ENCODE assay signal across 1 cellular context in the genomic region with DNA sequence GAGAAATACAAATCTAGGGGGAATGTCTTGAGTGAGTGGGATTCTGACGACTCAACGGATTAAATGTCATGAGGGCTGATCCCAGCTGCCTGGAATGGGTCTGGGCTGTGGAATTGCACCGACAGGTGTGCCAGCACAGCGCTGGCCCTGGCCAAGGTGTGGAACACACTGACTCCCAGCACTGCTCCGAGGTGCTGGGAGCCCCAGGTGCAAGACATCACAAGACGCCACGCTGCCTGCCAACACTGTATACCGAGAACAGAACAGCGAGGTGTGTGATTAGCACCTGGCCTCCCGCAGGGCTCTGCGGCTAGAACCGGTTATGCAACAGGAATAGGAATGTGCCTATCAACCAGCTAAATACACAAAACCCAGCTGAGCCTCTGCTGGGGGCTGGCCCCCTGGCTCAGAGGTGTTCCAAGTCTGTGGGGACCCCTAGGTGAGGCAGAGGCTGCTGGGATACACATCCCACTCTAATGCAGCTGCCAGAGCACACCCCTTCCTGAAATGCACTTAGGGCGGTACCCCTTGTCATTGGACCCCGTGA.
TF ChIP-seq lines count a peak whose summit lies in the region.

No MANE protein-coding gene starts in this region.

TF ChIP-seq in HepG2, 621 proteins besides CTCF, POLR2A, EP300 and RAD21 (continued from another document):
- TF ChIP-seq, protein P1, sequence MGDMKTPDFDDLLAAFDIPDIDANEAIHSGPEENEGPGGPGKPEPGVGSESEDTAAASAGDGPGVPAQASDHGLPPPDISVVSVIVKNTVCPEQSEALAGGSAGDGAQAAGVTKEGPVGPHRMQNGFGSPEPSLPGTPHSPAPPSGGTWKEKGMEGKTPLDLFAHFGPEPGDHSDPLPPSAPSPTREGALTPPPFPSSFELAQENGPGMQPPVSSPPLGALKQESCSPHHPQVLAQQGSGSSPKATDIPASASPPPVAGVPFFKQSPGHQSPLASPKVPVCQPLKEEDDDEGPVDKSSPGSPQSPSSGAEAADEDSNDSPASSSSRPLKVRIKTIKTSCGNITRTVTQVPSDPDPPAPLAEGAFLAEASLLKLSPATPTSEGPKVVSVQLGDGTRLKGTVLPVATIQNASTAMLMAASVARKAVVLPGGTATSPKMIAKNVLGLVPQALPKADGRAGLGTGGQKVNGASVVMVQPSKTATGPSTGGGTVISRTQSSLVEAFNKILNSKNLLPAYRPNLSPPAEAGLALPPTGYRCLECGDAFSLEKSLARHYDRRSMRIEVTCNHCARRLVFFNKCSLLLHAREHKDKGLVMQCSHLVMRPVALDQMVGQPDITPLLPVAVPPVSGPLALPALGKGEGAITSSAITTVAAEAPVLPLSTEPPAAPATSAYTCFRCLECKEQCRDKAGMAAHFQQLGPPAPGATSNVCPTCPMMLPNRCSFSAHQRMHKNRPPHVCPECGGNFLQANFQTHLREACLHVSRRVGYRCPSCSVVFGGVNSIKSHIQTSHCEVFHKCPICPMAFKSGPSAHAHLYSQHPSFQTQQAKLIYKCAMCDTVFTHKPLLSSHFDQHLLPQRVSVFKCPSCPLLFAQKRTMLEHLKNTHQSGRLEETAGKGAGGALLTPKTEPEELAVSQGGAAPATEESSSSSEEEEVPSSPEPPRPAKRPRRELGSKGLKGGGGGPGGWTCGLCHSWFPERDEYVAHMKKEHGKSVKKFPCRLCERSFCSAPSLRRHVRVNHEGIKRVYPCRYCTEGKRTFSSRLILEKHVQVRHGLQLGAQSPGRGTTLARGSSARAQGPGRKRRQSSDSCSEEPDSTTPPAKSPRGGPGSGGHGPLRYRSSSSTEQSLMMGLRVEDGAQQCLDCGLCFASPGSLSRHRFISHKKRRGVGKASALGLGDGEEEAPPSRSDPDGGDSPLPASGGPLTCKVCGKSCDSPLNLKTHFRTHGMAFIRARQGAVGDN (CRISPR knock-in tag; IDR thresholded peaks at IDR 0.05), result peak; percentile 65
- TF ChIP-seq ZNF432 (CRISPR knock-in tag; IDR thresholded peaks at IDR 0.05; ENCODE audit: borderline replicate concordance) (0 out of 2 replicates have a peak, but pooled peaks have one; percentile 6), XRCC5 (optimal IDR thresholded peaks at IDR 0.05; ENCODE audit: low read length) (peak; percentile 34), NR2F6 (IDR thresholded peaks at IDR 0.05) (no peak), NR2F6 (CRISPR knock-in tag; IDR thresholded peaks at IDR 0.05) (0 out of 2 replicates have a peak, but pooled peaks have one; percentile 27), CHD2 (IDR thresholded peaks at IDR 0.05; ENCODE audit: low read depth, low read length) (no peak), PHF8 (CRISPR knock-in tag; IDR thresholded peaks at IDR 0.05) (no peak), HOXD1 (CRISPR knock-in tag; IDR thresholded peaks at IDR 0.05) (peak; percentile 68; the same call in 1 of the 2 replicates), TBX3 (IDR thresholded peaks at IDR 0.05; ENCODE audit: borderline replicate concordance) (0 out of 2 replicates have a peak, but pooled peaks have one; percentile 25), KLF16 (CRISPR knock-in tag; IDR thresholded peaks at IDR 0.05) (0 out of 4 replicates have a peak, but pooled peaks of 1 of the 2 experiments have one; percentile 34), ZNF256 (CRISPR knock-in tag; conservative IDR thresholded peaks at IDR 0.05) (peak; percentile 57; the same call in 1 of the 2 replicates)
- TF ChIP-seq, protein P2, sequence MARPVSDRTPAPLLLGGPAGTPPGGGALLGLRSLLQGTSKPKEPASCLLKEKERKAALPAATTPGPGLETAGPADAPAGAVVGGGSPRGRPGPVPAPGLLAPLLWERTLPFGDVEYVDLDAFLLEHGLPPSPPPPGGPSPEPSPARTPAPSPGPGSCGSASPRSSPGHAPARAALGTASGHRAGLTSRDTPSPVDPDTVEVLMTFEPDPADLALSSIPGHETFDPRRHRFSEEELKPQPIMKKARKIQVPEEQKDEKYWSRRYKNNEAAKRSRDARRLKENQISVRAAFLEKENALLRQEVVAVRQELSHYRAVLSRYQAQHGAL (CRISPR knock-in tag; IDR thresholded peaks at IDR 0.05; ENCODE audit: not compliant biosample characterization), result no peak
- TF ChIP-seq, protein P3, sequence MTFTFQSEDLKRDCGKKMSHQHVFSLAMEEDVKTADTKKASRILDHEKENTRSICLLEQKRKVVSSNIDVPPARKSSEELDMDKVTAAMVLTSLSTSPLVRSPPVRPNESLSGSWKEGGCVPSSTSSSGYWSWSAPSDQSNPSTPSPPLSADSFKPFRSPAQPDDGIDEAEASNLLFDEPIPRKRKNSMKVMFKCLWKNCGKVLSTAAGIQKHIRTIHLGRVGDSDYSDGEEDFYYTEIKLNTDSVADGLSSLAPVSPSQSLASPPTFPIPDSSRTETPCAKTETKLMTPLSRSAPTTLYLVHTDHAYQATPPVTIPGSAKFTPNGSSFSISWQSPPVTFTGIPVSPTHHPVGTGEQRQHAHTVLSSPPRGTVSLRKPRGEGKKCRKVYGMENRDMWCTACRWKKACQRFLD (CRISPR knock-in tag; IDR thresholded peaks at IDR 0.05; ENCODE audit: borderline replicate concordance), result no peak
- TF ChIP-seq, protein P4, sequence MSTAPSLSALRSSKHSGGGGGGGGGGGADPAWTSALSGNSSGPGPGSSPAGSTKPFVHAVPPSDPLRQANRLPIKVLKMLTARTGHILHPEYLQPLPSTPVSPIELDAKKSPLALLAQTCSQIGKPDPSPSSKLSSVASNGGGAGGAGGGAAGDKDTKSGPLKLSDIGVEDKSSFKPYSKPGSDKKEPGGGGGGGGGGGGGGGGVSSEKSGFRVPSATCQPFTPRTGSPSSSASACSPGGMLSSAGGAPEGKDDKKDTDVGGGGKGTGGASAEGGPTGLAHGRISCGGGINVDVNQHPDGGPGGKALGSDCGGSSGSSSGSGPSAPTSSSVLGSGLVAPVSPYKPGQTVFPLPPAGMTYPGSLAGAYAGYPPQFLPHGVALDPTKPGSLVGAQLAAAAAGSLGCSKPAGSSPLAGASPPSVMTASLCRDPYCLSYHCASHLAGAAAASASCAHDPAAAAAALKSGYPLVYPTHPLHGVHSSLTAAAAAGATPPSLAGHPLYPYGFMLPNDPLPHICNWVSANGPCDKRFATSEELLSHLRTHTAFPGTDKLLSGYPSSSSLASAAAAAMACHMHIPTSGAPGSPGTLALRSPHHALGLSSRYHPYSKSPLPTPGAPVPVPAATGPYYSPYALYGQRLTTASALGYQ (CRISPR knock-in tag; IDR thresholded peaks at IDR 0.05), result no peak; the same call in 1 of the 2 replicates
- TF ChIP-seq, protein P5, sequence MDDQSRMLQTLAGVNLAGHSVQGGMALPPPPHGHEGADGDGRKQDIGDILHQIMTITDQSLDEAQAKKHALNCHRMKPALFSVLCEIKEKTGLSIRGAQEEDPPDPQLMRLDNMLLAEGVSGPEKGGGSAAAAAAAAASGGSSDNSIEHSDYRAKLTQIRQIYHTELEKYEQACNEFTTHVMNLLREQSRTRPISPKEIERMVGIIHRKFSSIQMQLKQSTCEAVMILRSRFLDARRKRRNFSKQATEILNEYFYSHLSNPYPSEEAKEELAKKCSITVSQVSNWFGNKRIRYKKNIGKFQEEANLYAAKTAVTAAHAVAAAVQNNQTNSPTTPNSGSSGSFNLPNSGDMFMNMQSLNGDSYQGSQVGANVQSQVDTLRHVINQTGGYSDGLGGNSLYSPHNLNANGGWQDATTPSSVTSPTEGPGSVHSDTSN (CRISPR knock-in tag; IDR thresholded peaks at IDR 0.05; ENCODE audit: borderline replicate concordance), result no peak
TF ChIP-seq in HepG2: peak in this region for 115.
